ENCODE assay signal across 1 cellular context in genomic region chr6:134449004-134449403, GRCh38.
TF ChIP-seq lines count a peak whose summit lies in the region.

No MANE protein-coding gene starts in this region.

TF ChIP-seq in H1, 55 proteins besides CTCF, POLR2A, EP300 and RAD21:
- TF ChIP-seq, protein P1, sequence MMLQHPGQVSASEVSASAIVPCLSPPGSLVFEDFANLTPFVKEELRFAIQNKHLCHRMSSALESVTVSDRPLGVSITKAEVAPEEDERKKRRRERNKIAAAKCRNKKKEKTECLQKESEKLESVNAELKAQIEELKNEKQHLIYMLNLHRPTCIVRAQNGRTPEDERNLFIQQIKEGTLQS (IDR thresholded peaks at IDR 0.05; ENCODE audit: insufficient read depth, low read depth, low read length) = no peak
- no peak for TF ChIP-seq TAF7 (optimal IDR thresholded peaks at IDR 0.05; ENCODE audit: borderline replicate concordance, low read depth, low read length)
- no peak for TF ChIP-seq SAP30 (IDR thresholded peaks at IDR 0.05; ENCODE audit: insufficient read depth, insufficient replicate concordance, low read length)
- no peak for TF ChIP-seq MAFK (IDR thresholded peaks at IDR 0.05; ENCODE audit: low read depth, low read length)
- TF ChIP-seq ZNF274 (IDR thresholded peaks at IDR 0.05; ENCODE audit: borderline replicate concordance, extremely low read depth, low read length) = no peak
- TF ChIP-seq POU5F1 (IDR thresholded peaks at IDR 0.05; ENCODE audit: low read depth, low read length) = no peak
- TF ChIP-seq KDM5A (IDR thresholded peaks at IDR 0.05; ENCODE audit: low read length) = no peak
- TF ChIP-seq TCF12 (IDR thresholded peaks at IDR 0.05; ENCODE audit: low read depth, low read length) = no peak
- TF ChIP-seq SIRT6 (IDR thresholded peaks at IDR 0.05; ENCODE audit: low read length) = no peak
- no peak for TF ChIP-seq HDAC2 (IDR thresholded peaks at IDR 0.05; ENCODE audit: borderline replicate concordance in 1 of 2, low read depth in 2 of 2, low read length in 2 of 2)
- no peak for TF ChIP-seq SIN3A (conservative IDR thresholded peaks at IDR 0.05 in 1 of 2, IDR thresholded peaks at IDR 0.05 in 1 of 2; ENCODE audit: low read depth in 1 of 2, low read length in 2 of 2)
- TF ChIP-seq MAX (IDR thresholded peaks at IDR 0.05) = no peak
- TF ChIP-seq PHF8 (conservative IDR thresholded peaks at IDR 0.05; ENCODE audit: low read depth, low read length) = no peak
- TF ChIP-seq SRF (IDR thresholded peaks at IDR 0.05; ENCODE audit: low read depth, low read length) = no peak
- TF ChIP-seq SP1 (IDR thresholded peaks at IDR 0.05; ENCODE audit: low read depth, low read length) = no peak
- TF ChIP-seq GABPA (IDR thresholded peaks at IDR 0.05; ENCODE audit: borderline replicate concordance, insufficient read depth, low read length) = no peak
TF ChIP-seq in H1: peak in this region for 0.
